14 cellular contexts compared by ENCODE assay signal in genomic region chr2:134367915-134368911, GRCh38.
DNase-seq lines count a peak whose midpoint lies in the region; ATAC-seq and TF ChIP-seq lines count a peak whose summit lies in the region.
"Had no signal": no experiment of that assay in that cellular context is flagged by ENCODE, and none has a peak within 500 bp of the region (broad histone marks: within the 10 kb centered on the region; RNA-seq: fewer than 3 reads in every experiment).

No MANE protein-coding gene starts in this region.

- H4K5ac ChIP-seq in IMR-90 (ENCODE audit: low read depth, low read length): no peak overlapping the region

- no peak overlapping the region for H2BK5ac ChIP-seq in IMR-90 (ENCODE audit: low read depth, low read length, poor library complexity, severe bottlenecking)

- H3K27ac ChIP-seq in BLaER1 (peak overlapping the region; percentile 59), IMR-90 (ENCODE audit: insufficient read depth, low read length) (no peak overlapping the region), sigmoid colon (no peak overlapping the region)

- no peak overlapping the region for H2AK9ac ChIP-seq in IMR-90 (replicated peaks; ENCODE audit: low read depth, low read length, poor library complexity)

- H3K4me3 ChIP-seq in BLaER1 (no peak overlapping the region), IMR-90 (ENCODE audit: insufficient read depth, low read depth, low read length) (no peak overlapping the region), sigmoid colon (no peak overlapping the region)
- H3K4me3 ChIP-seq: gastrocnemius medialis had no signal

- no peak overlapping the region for H2BK120ac ChIP-seq in IMR-90 (ENCODE audit: low read depth, low read length)

- intact Hi-C loops in IMR-90 (cut with micrococcal nuclease): no loop called here
- intact Hi-C loops in left colon (cut with DNase I, micrococcal nuclease): no loop called here
- intact Hi-C loops in sigmoid colon (cut with DNase I): no loop called here

- no peak for TF ChIP-seq RAD21 in IMR-90 (IDR thresholded peaks at IDR 0.05; ENCODE audit: low read length)

- no peak overlapping the region for H4K91ac ChIP-seq in IMR-90 (ENCODE audit: insufficient read depth, low read depth, low read length)

- H3K4me1 ChIP-seq in BLaER1 (peaks cover 52% of the 10 kb centered on the region), IMR-90 (ENCODE audit: control insufficient read depth, insufficient read depth, low read length) (peaks cover 26% of the 10 kb centered on the region), sigmoid colon (peaks cover 0 to 35% (median 19%) of the 10 kb centered on the region in 4 donors)

- no TSS peak for BruUV-seq in IMR-90 (replicated peaks; lab: Mats Ljungman, UMichigan)

- H4K20me1 ChIP-seq in BLaER1 (peaks cover 25% of the 10 kb centered on the region), IMR-90 (ENCODE audit: insufficient read depth, low read length) (peaks cover 4% of the 10 kb centered on the region; the same call in 1 of the 2 replicates)

- H3K4me3 Mint-ChIP-seq in activated CD8-positive, alpha-beta T cell treated with anti-CD3 and anti-CD28 coated beads, Interleukin-2, amount 10 ng/mL, durations not matched to agents 7 days and 5 days: no peak overlapping the region
- H3K4me3 Mint-ChIP-seq: natural killer cell had no signal

- CTCF ChIA-PET in IMR-90 (lab: Yijun Ruan, JAX): interaction anchor here (1.0 kb wide), 1 partner anchor 45 kb away, joined by 3 read pairs; no protein-coding TSS in a partner anchor
- CTCF ChIA-PET in activated CD8-positive, alpha-beta T cell treated with anti-CD3 and anti-CD28 coated beads, Interleukin-2, amount 10 ng/mL, durations not matched to agents 7 days and 5 days (lab: Charles Lee): interaction anchor here (1.0 to 2.5 kb wide), 3 partner anchors 43 to 249 kb away, joined by 4 to 8 read pairs (median 8); no protein-coding TSS in a partner anchor

- H2AK5ac ChIP-seq in IMR-90 (ENCODE audit: low read depth, low read length): peak overlapping the region; percentile 31; the same call in 1 of the 2 replicates

- peaks cover 0 to 35% of the 10 kb centered on the region in 2 experiments; a peak in 2 of 4 replicates for H3K79me1 ChIP-seq in IMR-90 (ENCODE audit: low read depth in 1 of 2, low read length in 2 of 2)

- dilution Hi-C loops in IMR-90 (cut with HindIII; ENCODE audit: low sequenced_read_pairs, unreplicated experiment): no loop called here

- peak; percentile 69 for DNase-seq in IMR-90
- no peak for DNase-seq in activated CD8-positive, alpha-beta T cell treated with anti-CD3 and anti-CD28 coated beads, Interleukin-2, amount 10 ng/mL, durations not matched to agents 7 days and 5 days
- no peak for DNase-seq in left colon
- no peak for DNase-seq in GM20000 (ENCODE audit: low spot score)
- DNase-seq in sigmoid colon: no peak
- DNase-seq in OCI-M2 (lab: John Stamatoyannopoulos, UW; ENCODE audit: unreplicated experiment): no peak
- DNase-seq: activated gamma-delta T cell, Caco-2, gastrocnemius medialis, natural killer cell, NCI-H146, T-helper 1 cell had no signal

- TF ChIP-seq POLR2A in IMR-90 (IDR thresholded peaks at IDR 0.05; ENCODE audit: low read depth, low read length): no peak
- TF ChIP-seq POLR2A in sigmoid colon (IDR thresholded peaks at IDR 0.05): no peak

- H3K36me3 ChIP-seq in BLaER1 (peaks cover 99% of the 10 kb centered on the region), IMR-90 (ENCODE audit: control insufficient read depth, insufficient read depth, low read length) (peaks cover 19% of the 10 kb centered on the region), sigmoid colon (peaks cover 0 to 4% (median 2%) of the 10 kb centered on the region in 4 donors)
- H3K36me3 ChIP-seq: gastrocnemius medialis had no signal

- ATAC-seq in IMR-90 (ENCODE audit: low read depth): peak; percentile 24
- ATAC-seq in activated CD8-positive, alpha-beta T cell treated with anti-CD3 and anti-CD28 coated beads, Interleukin-2, amount 10 ng/mL, durations not matched to agents 7 days and 5 days: peak; percentile 83
- peak; percentile 4 for ATAC-seq in left colon
- ATAC-seq in activated CD4-positive, CD25-positive, alpha-beta regulatory T cell treated with anti-CD3 and anti-CD28 coated beads, Interleukin-2, amount 50 U/mL, for 24 hours: no peak
- ATAC-seq: natural killer cell had no signal

- no peak overlapping the region for H4K8ac ChIP-seq in IMR-90 (ENCODE audit: low read depth in 2 of 2, low read length in 2 of 2)

- H3K9me3 ChIP-seq in BLaER1 (no peaks in the 10 kb centered on the region), IMR-90 (ENCODE audit: control insufficient read depth, insufficient read depth, low read length) (no peaks in the 10 kb centered on the region), sigmoid colon (no peaks in the 10 kb centered on the region)
- H3K9me3 ChIP-seq: Caco-2, gastrocnemius medialis had no signal

- H3K56ac ChIP-seq in IMR-90 (ENCODE audit: extremely low read depth, insufficient read depth, low read length): no peak overlapping the region

- TF ChIP-seq CTCF in IMR-90 (conservative IDR thresholded peaks at IDR 0.05; ENCODE audit: low read depth, low read length): no peak
- TF ChIP-seq CTCF in GM20000 (IDR thresholded peaks at IDR 0.05; ENCODE audit: extremely low read depth, missing control alignments): no peak
- no peak for TF ChIP-seq CTCF in sigmoid colon (IDR thresholded peaks at IDR 0.05)

- H3K27me3 ChIP-seq in BLaER1 (no peaks in the 10 kb centered on the region), IMR-90 (ENCODE audit: control insufficient read depth, insufficient read depth, low read length) (no peaks in the 10 kb centered on the region), sigmoid colon (no peaks in the 10 kb centered on the region)
- H3K27me3 ChIP-seq: gastrocnemius medialis had no signal

- peaks cover 37% of the 10 kb centered on the region for H3K9me1 ChIP-seq in IMR-90 (ENCODE audit: insufficient read depth, low read length)

- in situ Hi-C loops in IMR-90 (cut with MboI; ENCODE audit: low sequenced_read_pairs): no loop called here

- H2BK20ac ChIP-seq in IMR-90 (ENCODE audit: low read depth, low read length): no peak overlapping the region

- H3K4me2 ChIP-seq in BLaER1: peak overlapping the region; percentile 71
- H3K4me2 ChIP-seq in IMR-90 (ENCODE audit: low read depth, low read length): no peak overlapping the region; the same call in 1 of the 2 replicates

- H3K36me3 Mint-ChIP-seq in activated CD8-positive, alpha-beta T cell treated with anti-CD3 and anti-CD28 coated beads, Interleukin-2, amount 10 ng/mL, durations not matched to agents 7 days and 5 days (ENCODE audit: low read depth): peaks cover 13% of the 10 kb centered on the region
- H3K36me3 Mint-ChIP-seq: natural killer cell had no signal

- no peak overlapping the region for H3K4ac ChIP-seq in IMR-90 (ENCODE audit: low read depth, low read length)

- H3K4me1 Mint-ChIP-seq in activated CD8-positive, alpha-beta T cell treated with anti-CD3 and anti-CD28 coated beads, Interleukin-2, amount 10 ng/mL, durations not matched to agents 7 days and 5 days (ENCODE audit: low read depth): peaks cover 18% of the 10 kb centered on the region

- no peak for TF ChIP-seq EP300 in sigmoid colon (IDR thresholded peaks at IDR 0.05)

- peak overlapping the region; percentile 38 for H3K9ac ChIP-seq in BLaER1
- no peak overlapping the region for H3K9ac ChIP-seq in IMR-90 (ENCODE audit: low read depth, low read length)

- peak overlapping the region; percentile 21 for H3K14ac ChIP-seq in IMR-90 (replicated peaks; ENCODE audit: low read depth, low read length)

- no peaks in the 10 kb centered on the region for H3K27me3 Mint-ChIP-seq in activated CD8-positive, alpha-beta T cell treated with anti-CD3 and anti-CD28 coated beads, Interleukin-2, amount 10 ng/mL, durations not matched to agents 7 days and 5 days (ENCODE audit: low read depth)

- POLR2A ChIA-PET in IMR-90 (lab: Charles Lee; ENCODE audit: unreplicated experiment): interaction anchor here (0.6 kb wide), 1 partner anchor 66 kb away, joined by 3 read pairs; no protein-coding TSS in a partner anchor
- POLR2A ChIA-PET in activated CD8-positive, alpha-beta T cell treated with anti-CD3 and anti-CD28 coated beads, Interleukin-2, amount 10 ng/mL, durations not matched to agents 7 days and 5 days (lab: Charles Lee): no interaction called here

- H2BK15ac ChIP-seq in IMR-90 (ENCODE audit: low read depth, low read length): no peak overlapping the region

- peak overlapping the region; percentile 45 for H3K27ac Mint-ChIP-seq in activated CD8-positive, alpha-beta T cell treated with anti-CD3 and anti-CD28 coated beads, Interleukin-2, amount 10 ng/mL, durations not matched to agents 7 days and 5 days
- H3K27ac Mint-ChIP-seq: natural killer cell had no signal

- H3K23ac ChIP-seq in IMR-90 (ENCODE audit: low read depth, low read length): no peak overlapping the region

- 40% methylated on average over 1 of the region's 7 CpGs; no CpG with 5 or more reads in 1 of the 2 experiments for WGBS in IMR-90 (ENCODE audit: extremely low coverage in 2 of 2, insufficient read length in 1 of 2), 2 experiments
- 81 to 90% methylated on average over 7 of the region's 7 CpGs for WGBS in sigmoid colon, 2 donors

- no peak overlapping the region for H3K18ac ChIP-seq in IMR-90 (ENCODE audit: low read depth, low read length)

- no peak overlapping the region for H2AFZ ChIP-seq in IMR-90 (replicated peaks; ENCODE audit: low read length, poor library complexity)

- no peaks in the 10 kb centered on the region for H3K9me3 Mint-ChIP-seq in activated CD8-positive, alpha-beta T cell treated with anti-CD3 and anti-CD28 coated beads, Interleukin-2, amount 10 ng/mL, durations not matched to agents 7 days and 5 days (ENCODE audit: insufficient read depth)
- H3K9me3 Mint-ChIP-seq: natural killer cell had no signal

TF ChIP-seq in IMR-90, 13 proteins besides CTCF, POLR2A, EP300 and RAD21 (continues in another document):
- TF ChIP-seq FOS (IDR thresholded peaks at IDR 0.05; ENCODE audit: low read depth, low read length): no peak
- no peak for TF ChIP-seq USF2 (IDR thresholded peaks at IDR 0.05; ENCODE audit: low read depth, low read length)
- TF ChIP-seq CHD1 (IDR thresholded peaks at IDR 0.05; ENCODE audit: low read depth, low read length): no peak
- no peak for TF ChIP-seq CEBPB (IDR thresholded peaks at IDR 0.05; ENCODE audit: low read depth, low read length)
- TF ChIP-seq RCOR1 (IDR thresholded peaks at IDR 0.05; ENCODE audit: insufficient replicate concordance, low read length): no peak
- no peak for TF ChIP-seq RFX5 (IDR thresholded peaks at IDR 0.05; ENCODE audit: low read depth, low read length)

Comparison
In these comparisons a context has a peak if more than half of its experiments do, and no peak if none do; other contexts are left out.
1. ATAC-seq: peak in IMR-90 (single experiment), activated CD8-positive, alpha-beta T cell treated with anti-CD3 and anti-CD28 coated beads, Interleukin-2, amount 10 ng/mL, durations not matched to agents 7 days and 5 days (single experiment) and left colon (single experiment); none in activated CD4-positive, CD25-positive, alpha-beta regulatory T cell treated with anti-CD3 and anti-CD28 coated beads, Interleukin-2, amount 50 U/mL, for 24 hours (0 of 2).